In genomic region chr6:107075951-107076381, GRCh38 we compare ENCODE assay signal across 10 cellular contexts. TPM values are rescaled to one million over a fixed set of nuclear protein-coding genes. Genes with fewer than 3 reads are reported as not detected.
DNase-seq lines count a peak whose midpoint lies in the region; ATAC-seq, FAIRE-seq and TF ChIP-seq lines count a peak whose summit lies in the region.
"Had no signal": no experiment of that assay in that cellular context is flagged by ENCODE, and none has a peak within 500 bp of the region (broad histone marks: within the 10 kb centered on the region; RNA-seq: fewer than 3 reads in every experiment).

No MANE protein-coding gene starts in this region.

- POLR2A ChIA-PET in BJ (lab: Charles Lee) (no interaction called here), GM12878 (lab: Charles Lee) (no interaction called here)

- 71% methylated on average over 6 of the region's 6 CpGs for WGBS in GM12878 (ENCODE audit: insufficient coverage, insufficient replicate concordance, low lambda C conversion rate, missing lambda C conversion rate)

- FAIRE-seq in GM12878 (lab: Jason Lieb, UNC) = no peak

- H3K4me3 ChIP-seq in BJ (ENCODE audit: low read depth, low read length) (no peak overlapping the region), GM12878 (no peak overlapping the region), mucosa of descending colon (no peak overlapping the region)

- in situ Hi-C loops in GM12878 (cut with MboI) = no loop called here

- H4K20me1 ChIP-seq in GM12878 (ENCODE audit: control insufficient read depth, insufficient read depth) = no peaks in the 10 kb centered on the region

- BruUV-seq in GM12878 (replicated peaks; lab: Mats Ljungman, UMichigan) = no TSS peak

- H3K36me3 ChIP-seq in BJ (ENCODE audit: control insufficient read depth, insufficient read depth, low read length) = no peaks in the 10 kb centered on the region
- 0 out of 4 replicates have a peak, but pooled peaks cover 0 to 1% of the 10 kb centered on the region in 2 experiments for H3K36me3 ChIP-seq in GM12878 (ENCODE audit: control insufficient read depth in 2 of 2, insufficient read depth in 2 of 2, low read length in 1 of 2)
- H3K36me3 ChIP-seq in mucosa of descending colon (ENCODE audit: low read depth) = no peaks in the 10 kb centered on the region

- peak; percentile 22; the same call in 1 of the 2 replicates for TF ChIP-seq CTCF in BJ (IDR thresholded peaks at IDR 0.05; ENCODE audit: insufficient read depth, low read depth, low read length)
- TF ChIP-seq CTCF in GM12878 (IDR thresholded peaks at IDR 0.05 in 2 of 3, conservative IDR thresholded peaks at IDR 0.05 in 1 of 3; ENCODE audit: control insufficient read depth in 2 of 3, extremely low read depth in 1 of 3, insufficient read depth in 1 of 3, low read depth in 3 of 3, low read length in 3 of 3) = peak; percentile 16 to 30 (median 18); a peak in 3 of 6 replicates
- TF ChIP-seq CTCF in mucosa of descending colon (IDR thresholded peaks at IDR 0.05) = no peak

- peak overlapping the region; percentile 50; the same call in 1 of the 2 replicates for H2AFZ ChIP-seq in GM12878 (ENCODE audit: control insufficient read depth, low read depth, low read length)

- no peak overlapping the region for H3K27ac ChIP-seq in GM12878 (ENCODE audit: control insufficient read depth, insufficient read depth)

- no peaks in the 10 kb centered on the region for H3K79me2 ChIP-seq in GM12878 (ENCODE audit: control insufficient read depth, insufficient read depth, low read length)

- H3K9ac ChIP-seq in GM12878 (ENCODE audit: control insufficient read depth, insufficient read depth, low read length) = no peak overlapping the region

- no peak overlapping the region for H3K4me2 ChIP-seq in GM12878 (ENCODE audit: control insufficient read depth, insufficient read depth)

- no peak for TF ChIP-seq POLR2A in GM12878 (IDR thresholded peaks at IDR 0.05; ENCODE audit: low read depth, low read length)

- ATAC-seq in GM12878 (peak; percentile 50), mucosa of descending colon (peak; percentile 24)

- H3K4me1 ChIP-seq in GM12878 (ENCODE audit: control insufficient read depth, insufficient read depth, low read length) = no peaks in the 10 kb centered on the region
- peaks cover 5% of the 10 kb centered on the region for H3K4me1 ChIP-seq in mucosa of descending colon (ENCODE audit: low read depth)

- no peak for DNase-seq in BJ (ENCODE audit: low read depth)
- no peak for DNase-seq in GM12878 (ENCODE audit: low read depth, low spot score)
- DNase-seq in mucosa of descending colon = no peak
- DNase-seq in NCI-H2107 treated with DMSO at 0.1 percent for 48 hours (lab: John Stamatoyannopoulos, UW; ENCODE audit: unreplicated experiment) = no peak
- DNase-seq in glomerular visceral epithelial cell (ENCODE audit: extremely low spot score) = no peak
- DNase-seq in activated CD4-positive, alpha-beta T cell treated with anti-CD3 and anti-CD28 coated beads, Interleukin-2, amount 50 U/mL, for 4 hours = no peak
- no peak for DNase-seq in NCI-H510A (lab: John Stamatoyannopoulos, UW)
- DNase-seq: activated CD4-positive, CD25-positive, alpha-beta regulatory T cell treated with anti-CD3 and anti-CD28 coated beads, Interleukin-2, amount 50 U/mL, for 72 hours; islet precursor cell had no signal

- H3K9me3 ChIP-seq in GM12878 (replicated peaks; ENCODE audit: control insufficient read depth, insufficient read depth, low read length) (no peaks in the 10 kb centered on the region), mucosa of descending colon (no peaks in the 10 kb centered on the region)

- intact Hi-C loops in GM12878 (cut with micrococcal nuclease; ENCODE audit: unreplicated experiment) (loop anchor here (2.0 kb wide), 1 partner anchor 39 kb away; the partner anchor contains the start of gene BEND3), mucosa of descending colon (cut with DNase I, micrococcal nuclease) (no loop called here)

- RAD21 ChIA-PET in GM12878 (lab: Charles Lee; ENCODE audit: unreplicated experiment) = interaction anchor here (0.8 to 1.6 kb wide), 2 partner anchors 38 to 342 kb away, joined by 3 to 4 read pairs; no protein-coding TSS in a partner anchor

- SMC1A ChIA-PET in GM12878 (lab: Charles Lee; ENCODE audit: uncharacterized antibody, unreplicated experiment) = interaction anchor here (4.0 kb wide), 1 partner anchor 38 kb away, joined by 10 read pairs; no protein-coding TSS in a partner anchor

- TF ChIP-seq RAD21 in Ishikawa (IDR thresholded peaks at IDR 0.05; ENCODE audit: low read depth) = peak; percentile 40
- TF ChIP-seq RAD21 in GM12878 (IDR thresholded peaks at IDR 0.05; ENCODE audit: insufficient read depth, low read depth, low read length) = peak; percentile 58

- H3K27me3 ChIP-seq in BJ (ENCODE audit: control insufficient read depth, insufficient read depth, low read length) (no peaks in the 10 kb centered on the region), GM12878 (replicated peaks in 1 of 2; ENCODE audit: control insufficient read depth in 2 of 2, insufficient read depth in 2 of 2, low read length in 1 of 2) (no peaks in the 10 kb centered on the region)

- CTCF ChIA-PET in BJ (lab: Yijun Ruan, JAX) = interaction anchor here (1.0 kb wide), 1 partner anchor 8 kb away, joined by 3 read pairs; no protein-coding TSS in a partner anchor
- CTCF ChIA-PET in GM12878 (lab: Yijun Ruan, JAX) = interaction anchor here (1.0 to 1.2 kb wide), 2 partner anchors 38 to 242 kb away, joined by 3 to 13 read pairs; no protein-coding TSS in a partner anchor

- TF ChIP-seq EP300 in Ishikawa (IDR thresholded peaks at IDR 0.05; ENCODE audit: borderline replicate concordance) = no peak
- TF ChIP-seq EP300 in GM12878 (IDR thresholded peaks at IDR 0.05; ENCODE audit: borderline replicate concordance in 1 of 2, control insufficient read depth in 1 of 2, low read depth in 2 of 2, low read length in 2 of 2) = no peak

TF ChIP-seq in Ishikawa, 13 proteins besides CTCF, POLR2A, EP300 and RAD21 (continues in another document):
- no peak for TF ChIP-seq TAF1 (IDR thresholded peaks at IDR 0.05; ENCODE audit: low read depth)
- no peak for TF ChIP-seq MAX (IDR thresholded peaks at IDR 0.05)
- no peak for TF ChIP-seq TEAD4 (IDR thresholded peaks at IDR 0.05)
- no peak for TF ChIP-seq TCF12 (IDR thresholded peaks at IDR 0.05; ENCODE audit: low read depth)
- no peak for TF ChIP-seq FOXM1 (IDR thresholded peaks at IDR 0.05; ENCODE audit: borderline replicate concordance, low read depth)
- no peak for TF ChIP-seq YY1 (IDR thresholded peaks at IDR 0.05; ENCODE audit: low read depth)

TF ChIP-seq in GM12878, 131 proteins besides CTCF, POLR2A, EP300 and RAD21 (continues in another document):
- no peak for TF ChIP-seq RELA (IDR thresholded peaks at IDR 0.05; ENCODE audit: borderline replicate concordance, partially characterized antibody)
- no peak for TF ChIP-seq CHD1 (IDR thresholded peaks at IDR 0.05; ENCODE audit: low read depth, low read length)
- no peak for TF ChIP-seq TAF1 (IDR thresholded peaks at IDR 0.05; ENCODE audit: borderline replicate concordance, low read depth, low read length)
- no peak for TF ChIP-seq HDGF (IDR thresholded peaks at IDR 0.05)
- no peak for TF ChIP-seq ETV6 (conservative IDR thresholded peaks at IDR 0.05 in 1 of 2, IDR thresholded peaks at IDR 0.05 in 1 of 2; ENCODE audit: borderline replicate concordance in 1 of 2, low read depth in 1 of 2)
- no peak for TF ChIP-seq ZNF622 (IDR thresholded peaks at IDR 0.05)
- no peak for TF ChIP-seq KDM1A (IDR thresholded peaks at IDR 0.05; ENCODE audit: borderline replicate concordance)
- TF ChIP-seq SIX5 (IDR thresholded peaks at IDR 0.05; ENCODE audit: low read depth, low read length, severe bottlenecking) = no peak
- TF ChIP-seq RFX5 (IDR thresholded peaks at IDR 0.05; ENCODE audit: low read depth, low read length) = no peak

RNA-seq across cellular contexts. Expression of gene BEND3, which starts 39.3 kb away (rescaled TPM):
- polyA plus RNA-seq in BJ (2011; rRNA removed) (0.49 and 0.60 TPM in 2 replicates), GM12878 (2011; rRNA removed) (2.5 and 3.7 TPM in 2 replicates), GM12878 (2014; fragmentation: Illumina TruSeq; extraction: Trizol) (3.4 and 3.8 TPM in 2 replicates), GM12878 (2014; fragmentation: Nextera tagmentation; extraction: Ambion mirVana) (1 to 10 TPM; 1.1 to 2.0 TPM), GM12878 (2014; rRNA removed) (3.1 and 3.8 TPM in 2 replicates), GM12878 (2016; fragmentation: Nextera tagmentation; extraction: Ambion mirVana) (1 to 10 TPM; 2.4 to 3.4 TPM)
- polyA minus RNA-seq in BJ (2011; rRNA and poly(A)+ RNA removed) = 1.4 and 1.5 TPM in 2 replicates
- total RNA-seq in GM12878 (2013; cell fraction: nucleolus; rRNA removed) = 16.3 and 17.9 TPM in 2 replicates
- total RNA-seq in GM12878 (2014; rRNA removed) (3.4 and 3.9 TPM in 2 replicates), GM12878 (2014; rRNA removed; fragmentation: Illumina TruSeq; extraction: Trizol) (3.0 and 4.0 TPM in 2 replicates), GM12878 (2021) (8.1 and 9.0 TPM in 2 replicates), mucosa of descending colon (1 to 10 TPM; 3.6 to 6.7 (median 5.3) TPM)
- polyA plus RNA-seq in GM12878 (2011; ENCODE audit: low read depth) = 1.4 TPM
- polyA plus RNA-seq in GM12878 (2011; cell fraction: cytosol; rRNA removed) = 3.7 and 4.7 TPM in 2 replicates
- polyA plus RNA-seq in GM12878 (2011; cell fraction: nucleus; rRNA removed) = 3.8 and 4.5 TPM in 2 replicates
- 1.5 and 1.9 TPM in 2 replicates for polyA plus RNA-seq in GM12878 (2012)
- polyA minus RNA-seq in GM12878 (2011; rRNA and poly(A)+ RNA removed) = 9.2 and 11.5 TPM in 2 replicates
- 6.8 and 7.6 TPM in 2 replicates for polyA minus RNA-seq in GM12878 (2011; cell fraction: cytosol; rRNA and poly(A)+ RNA removed)
- polyA minus RNA-seq in GM12878 (2011; cell fraction: nucleus; rRNA and poly(A)+ RNA removed) = 3.4 and 5.8 TPM in 2 replicates

RNA-seq across cellular contexts. Expression of gene MTRES1, which starts 48.0 kb away (rescaled TPM):
- polyA plus RNA-seq in BJ (2011; rRNA removed) = 5.7 and 9.8 TPM in 2 replicates
- 1.8 and 3.2 TPM in 2 replicates for polyA minus RNA-seq in BJ (2011; rRNA and poly(A)+ RNA removed)
- total RNA-seq in GM12878 (2013; cell fraction: nucleolus; rRNA removed) = 15.3 and 15.8 TPM in 2 replicates
- total RNA-seq in GM12878 (2014; rRNA removed) = 11.4 and 15.7 TPM in 2 replicates
- 24.5 and 25.0 TPM in 2 replicates for total RNA-seq in GM12878 (2014; rRNA removed; fragmentation: Illumina TruSeq; extraction: Trizol)
- total RNA-seq in GM12878 (2021) = 12.4 and 12.9 TPM in 2 replicates
- 7.7 TPM for polyA plus RNA-seq in GM12878 (2011; ENCODE audit: low read depth)
- polyA plus RNA-seq in GM12878 (2011; rRNA removed) = 9.4 and 16.2 TPM in 2 replicates
- 4.0 and 4.8 TPM in 2 replicates for polyA plus RNA-seq in GM12878 (2011; cell fraction: cytosol; rRNA removed)
- 3.8 and 4.2 TPM in 2 replicates for polyA plus RNA-seq in GM12878 (2011; cell fraction: nucleus; rRNA removed)
- 12.8 and 13.9 TPM in 2 replicates for polyA plus RNA-seq in GM12878 (2012)
- polyA plus RNA-seq in GM12878 (2014; fragmentation: Illumina TruSeq; extraction: Trizol) = 23.4 and 34.6 TPM in 2 replicates
- polyA plus RNA-seq in GM12878 (2014; fragmentation: Nextera tagmentation; extraction: Ambion mirVana) = 10 to 100 TPM; 29.5 to 30.0 TPM
- polyA plus RNA-seq in GM12878 (2014; rRNA removed) = 18.3 and 21.2 TPM in 2 replicates
- 10 to 100 TPM; 29.3 to 35.7 TPM for polyA plus RNA-seq in GM12878 (2016; fragmentation: Nextera tagmentation; extraction: Ambion mirVana)
- 2.6 and 4.0 TPM in 2 replicates for polyA minus RNA-seq in GM12878 (2011; rRNA and poly(A)+ RNA removed)
- polyA minus RNA-seq in GM12878 (2011; cell fraction: cytosol; rRNA and poly(A)+ RNA removed) = 2.6 and 3.3 TPM in 2 replicates
- 4.0 and 8.4 TPM in 2 replicates for polyA minus RNA-seq in GM12878 (2011; cell fraction: nucleus; rRNA and poly(A)+ RNA removed)
- total RNA-seq in mucosa of descending colon = 10 to 100 TPM; 22.6 to 30.7 (median 30.0) TPM
